8 cellular contexts compared by ENCODE assay signal in genomic region chr6:150866147-150867073, GRCh38. TPM values are rescaled to one million over a fixed set of nuclear protein-coding genes. Genes with fewer than 3 reads are reported as not detected.
DNase-seq lines count a peak whose midpoint lies in the region; ATAC-seq and TF ChIP-seq lines count a peak whose summit lies in the region.

No MANE protein-coding gene starts in this region.

- H3K18ac ChIP-seq in neuronal stem cell (ENCODE audit: low read length): peak overlapping the region; percentile 96

- peak overlapping the region; percentile 95 for H3K4me2 ChIP-seq in DND-41 (ENCODE audit: insufficient read depth, low read length)
- H3K4me2 ChIP-seq in neuronal stem cell (ENCODE audit: insufficient read depth, low read length, poor library complexity, severe bottlenecking): peak overlapping the region; percentile 91

- peak overlapping the region; percentile 30 for H2BK12ac ChIP-seq in neuronal stem cell (ENCODE audit: low read length)

- peaks cover 56% of the 10 kb centered on the region for H3K79me2 ChIP-seq in DND-41 (ENCODE audit: insufficient read depth, low read length)

- peaks cover 46% of the 10 kb centered on the region for H3K4me1 ChIP-seq in DND-41 (ENCODE audit: insufficient read depth, low read length)
- H3K4me1 ChIP-seq in foreskin keratinocyte: peaks cover 6% of the 10 kb centered on the region
- H3K4me1 ChIP-seq in neuronal stem cell (ENCODE audit: control insufficient read depth in 2 of 2, insufficient read depth in 1 of 2, low read depth in 1 of 2, low read length in 2 of 2): peaks cover 1 to 2% of the 10 kb centered on the region in 2 donors
- H3K4me1 ChIP-seq in subcutaneous abdominal adipose tissue (ENCODE audit: control insufficient read depth in 5 of 5, insufficient read depth in 5 of 5, low read length in 5 of 5): peaks cover 0 to 22% (median 13%) of the 10 kb centered on the region in 5 donors

- peak overlapping the region; percentile 66 for H3K4ac ChIP-seq in neuronal stem cell (ENCODE audit: low read length)

- H3K9ac ChIP-seq in DND-41 (ENCODE audit: low read depth, low read length): peak overlapping the region; percentile 90
- peak overlapping the region; percentile 90 for H3K9ac ChIP-seq in neuronal stem cell (ENCODE audit: low read depth, low read length, poor library complexity)
- peak overlapping the region in 4 of 5 donors; percentile 58 to 69 (median 64) for H3K9ac ChIP-seq in subcutaneous abdominal adipose tissue (ENCODE audit: low read length in 5 of 5)

- H3K36me3 ChIP-seq in DND-41 (ENCODE audit: insufficient read depth, low read length): peaks cover 2% of the 10 kb centered on the region; the same call in 1 of the 2 replicates
- peaks cover 0 to 12% of the 10 kb centered on the region in 2 donors for H3K36me3 ChIP-seq in neuronal stem cell (replicated peaks in 1 of 2; ENCODE audit: control insufficient read depth in 2 of 2, insufficient read depth in 2 of 2, low read length in 2 of 2)
- H3K36me3 ChIP-seq in subcutaneous abdominal adipose tissue (ENCODE audit: control insufficient read depth in 5 of 5, insufficient read depth in 5 of 5, low read length in 5 of 5): no peaks in the 10 kb centered on the region

- H3K9me3 ChIP-seq in DND-41 (ENCODE audit: insufficient read depth, low read length, severe bottlenecking) (no peaks in the 10 kb centered on the region), neuronal stem cell (replicated peaks in 1 of 2; ENCODE audit: control insufficient read depth in 2 of 2, insufficient read depth in 1 of 2, low read depth in 1 of 2, low read length in 2 of 2) (no peaks in the 10 kb centered on the region), subcutaneous abdominal adipose tissue (ENCODE audit: control insufficient read depth in 5 of 5, low read length in 5 of 5) (no peaks in the 10 kb centered on the region)

- no peak for TF ChIP-seq CTCF in DND-41 (IDR thresholded peaks at IDR 0.05; ENCODE audit: borderline replicate concordance, extremely low read depth, low read length, poor library complexity, severe bottlenecking)
- no peak for TF ChIP-seq CTCF in foreskin keratinocyte (conservative IDR thresholded peaks at IDR 0.05)

- H4K8ac ChIP-seq in neuronal stem cell (ENCODE audit: low read depth, low read length): peak overlapping the region; percentile 82

- peak overlapping the region; percentile 95 for H2BK5ac ChIP-seq in neuronal stem cell (ENCODE audit: low read length)

- peak overlapping the region; percentile 81 for H2BK120ac ChIP-seq in neuronal stem cell (ENCODE audit: low read depth, low read length)

- peak overlapping the region; percentile 88 for H2AK5ac ChIP-seq in neuronal stem cell (ENCODE audit: low read depth, low read length)

- H3K27ac ChIP-seq in DND-41 (ENCODE audit: low read length): peak overlapping the region; percentile 74
- H3K27ac ChIP-seq in foreskin keratinocyte: peak overlapping the region; percentile 87
- H3K27ac ChIP-seq in neuronal stem cell (replicated peaks; ENCODE audit: low read length): peak overlapping the region; percentile 92
- peak overlapping the region; percentile 65 for H3K27ac ChIP-seq in subcutaneous abdominal adipose tissue (ENCODE audit: low read depth, low read length)

- no peak overlapping the region for H4K91ac ChIP-seq in neuronal stem cell (ENCODE audit: low read depth, low read length, poor library complexity)

- ATAC-seq in DND-41 (ENCODE audit: insufficient read depth, low read depth): peak; percentile 84
- ATAC-seq in GM21619 (IDR thresholded peaks at IDR 0.05; ENCODE audit: unreplicated experiment): peak; percentile 78
- ATAC-seq in foreskin keratinocyte: peak; percentile 83

- no CpG with 5 or more reads among the region's 95 CpGs for WGBS in neuronal stem cell (ENCODE audit: extremely low coverage in 2 of 2, insufficient read length in 2 of 2, insufficient replicate concordance in 1 of 2), 2 donors

- H3K4me3 ChIP-seq in DND-41 (ENCODE audit: low read depth in 1 of 2, low read length in 2 of 2) (peak overlapping the region; percentile 51 to 83; a peak in 3 of 4 replicates), neuronal stem cell (ENCODE audit: low read length in 2 of 2) (peak overlapping the region; percentile 81 to 86), subcutaneous abdominal adipose tissue (ENCODE audit: low read depth in 1 of 5, low read length in 5 of 5) (peak overlapping the region; percentile 64 to 82 (median 70))
- peak overlapping the region; percentile 76 for H3K4me3 ChIP-seq in Jurkat, Clone E6-1 (ENCODE audit: low read length)

- H4K20me1 ChIP-seq in DND-41 (ENCODE audit: insufficient read depth, low read length): peaks cover 33% of the 10 kb centered on the region; the same call in 1 of the 2 replicates

- DNase-seq in DND-41: peak; percentile 92
- peak; percentile 76 for DNase-seq in Jurkat, Clone E6-1 (ENCODE audit: low read depth, low spot score)
- DNase-seq in SHP77 treated with DMSO at 0.1 percent for 48 hours (lab: John Stamatoyannopoulos, UW): peak; percentile 20
- peak; percentile 64 for DNase-seq in activated gamma-delta T cell treated with anti-CD3 and anti-CD28 coated beads, Interleukin-2, amount 50 U/mL, for 16 hours (ENCODE audit: low read depth)
- DNase-seq in foreskin keratinocyte: peak; percentile 55 to 72
- peak; percentile 85 for DNase-seq in neuronal stem cell (ENCODE audit: low spot score)

- peaks cover 14% of the 10 kb centered on the region for H3K27me3 ChIP-seq in DND-41 (ENCODE audit: insufficient read depth, low read length, poor library complexity)
- no peaks in the 10 kb centered on the region for H3K27me3 ChIP-seq in foreskin keratinocyte
- no peaks in the 10 kb centered on the region for H3K27me3 ChIP-seq in neuronal stem cell (ENCODE audit: control insufficient read depth in 3 of 3, insufficient read depth in 3 of 3, low read depth in 1 of 3, low read length in 3 of 3)
- H3K27me3 ChIP-seq in subcutaneous abdominal adipose tissue (ENCODE audit: control insufficient read depth in 5 of 5, insufficient read depth in 4 of 5, low read length in 5 of 5): peaks cover 0 to 2% (median 0%) of the 10 kb centered on the region in 5 donors

- peak overlapping the region; percentile 98 for H3K23ac ChIP-seq in neuronal stem cell (ENCODE audit: low read depth, low read length, poor library complexity)

- no peak overlapping the region for H3K14ac ChIP-seq in neuronal stem cell (ENCODE audit: low read length)

- peaks cover 6% of the 10 kb centered on the region for H3K79me1 ChIP-seq in neuronal stem cell (ENCODE audit: low read depth, low read length)

- H2BK15ac ChIP-seq in neuronal stem cell (ENCODE audit: low read length): peak overlapping the region; percentile 81

- peak overlapping the region; percentile 91 for H2AFZ ChIP-seq in DND-41 (ENCODE audit: low read depth, low read length)
- H2AFZ ChIP-seq in neuronal stem cell (ENCODE audit: low read length): peak overlapping the region; percentile 96

RNA-seq across cellular contexts. Expression of gene MTHFD1L, which starts 0.9 kb away (rescaled TPM):
- 63.9 TPM for polyA plus RNA-seq in Jurkat, Clone E6-1 (2012; ENCODE audit: insufficient read depth, insufficient read length)
- 44.5 and 45.7 TPM in 2 replicates for total RNA-seq in foreskin keratinocyte
- polyA plus RNA-seq in foreskin keratinocyte: 33.8 and 36.4 TPM in 2 replicates
- 18.4 TPM for polyA plus RNA-seq in neuronal stem cell (2013, experiment 1 of 2)
- polyA plus RNA-seq in neuronal stem cell (2013, experiment 2 of 2): 17.5 TPM

Comparison
In these comparisons a context has a peak if more than half of its experiments do, and no peak if none do; other contexts are left out.
1. Peak in every context shown above with its lines: DNase-seq, ATAC-seq, H3K4me3 ChIP-seq and H3K27ac ChIP-seq.
2. DNase-seq: peak in every context shown above with its lines; median percentile 92 in DND-41; 85 in neuronal stem cell; 76 in Jurkat, Clone E6-1; 64 in activated gamma-delta T cell treated with anti-CD3 and anti-CD28 coated beads, Interleukin-2, amount 50 U/mL, for 16 hours; 64 in foreskin keratinocyte; 20 in SHP77 treated with DMSO at 0.1 percent for 48 hours.